In the genomic region with DNA sequence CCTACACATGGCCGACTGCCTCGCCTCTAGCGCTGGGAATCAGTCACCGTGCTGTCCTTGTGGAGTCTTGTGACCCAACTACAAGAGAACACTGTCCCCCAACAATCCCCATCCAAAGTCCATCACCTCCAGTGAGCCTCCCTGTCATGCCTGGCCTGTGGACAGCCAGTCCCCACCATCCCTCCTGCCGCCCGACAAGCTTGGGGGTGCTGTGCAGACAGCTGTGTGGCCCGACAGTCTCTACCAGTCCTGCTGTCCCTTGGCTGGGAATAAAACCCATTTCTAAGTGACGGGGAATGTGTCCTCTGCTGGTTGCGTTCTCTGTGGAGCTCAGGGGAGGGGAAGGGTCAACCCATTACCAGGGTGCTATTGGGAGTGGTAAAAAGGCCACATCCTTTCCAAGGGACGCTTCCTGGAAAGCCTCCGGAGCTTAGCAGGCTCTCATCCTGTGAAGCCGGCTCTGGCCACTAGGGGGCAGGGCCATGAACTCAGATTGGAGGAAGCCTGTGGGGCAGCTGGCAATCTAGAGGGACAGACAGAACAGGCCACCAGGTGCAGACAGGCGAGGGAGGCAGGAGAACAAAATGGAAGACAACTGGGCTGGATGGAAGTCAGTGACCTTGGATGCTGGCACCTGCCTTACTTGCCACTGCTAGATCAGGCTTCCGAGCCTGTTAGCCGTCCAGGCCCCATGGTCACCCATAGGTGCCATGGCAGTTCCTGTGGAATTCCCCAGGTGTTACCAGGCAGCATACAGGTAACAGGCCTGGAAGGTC, we compare ENCODE assay signal across 8 cellular contexts. TPM values are rescaled to one million over a fixed set of nuclear protein-coding genes. Genes with fewer than 3 reads are reported as not detected.
DNase-seq lines count a peak whose midpoint lies in the region; ATAC-seq and TF ChIP-seq lines count a peak whose summit lies in the region.

No MANE protein-coding gene starts in this region.

- no peak overlapping the region for H2AFZ ChIP-seq in PC-9

- H4K20me1 ChIP-seq in PC-9 (ENCODE audit: insufficient read depth) = no peaks in the 10 kb centered on the region

- peaks cover 2% of the 10 kb centered on the region for H3K27me3 Mint-ChIP-seq in osteocyte (ENCODE audit: unreplicated experiment)

- H3K27me3 ChIP-seq in PC-9 (ENCODE audit: insufficient read depth, low read depth) (no peaks in the 10 kb centered on the region), upper lobe of right lung (no peaks in the 10 kb centered on the region)

- H3K4me3 ChIP-seq in PC-9 = no peak overlapping the region
- no peak overlapping the region for H3K4me3 ChIP-seq in upper lobe of right lung

- H3K27ac Mint-ChIP-seq in osteocyte (ENCODE audit: unreplicated experiment) = no peak overlapping the region

- CTCF ChIA-PET in PC-9 (lab: Charles Lee) = interaction anchor here (0.6 to 1.4 kb wide), 4 partner anchors 9 to 1825 kb away, joined by 3 to 5 read pairs (median 3); no protein-coding TSS in a partner anchor

- no peaks in the 10 kb centered on the region for H3K9me3 Mint-ChIP-seq in osteocyte (ENCODE audit: unreplicated experiment)

- H3K36me3 Mint-ChIP-seq in osteocyte (ENCODE audit: unreplicated experiment) = no peaks in the 10 kb centered on the region

- no peak overlapping the region for H3K4me2 ChIP-seq in PC-9

- H3K4me1 ChIP-seq in PC-9 (replicated peaks; ENCODE audit: insufficient read depth) (no peaks in the 10 kb centered on the region), upper lobe of right lung (no peaks in the 10 kb centered on the region)

- ATAC-seq in GM18511 (IDR thresholded peaks at IDR 0.05; ENCODE audit: unreplicated experiment) = peak; percentile 81
- ATAC-seq in HG03095 (IDR thresholded peaks at IDR 0.05; ENCODE audit: unreplicated experiment) = peak; percentile 75
- peak; percentile 74 for ATAC-seq in upper lobe of right lung

- no peaks in the 10 kb centered on the region for H3K79me2 ChIP-seq in PC-9 (ENCODE audit: low read depth)

- no peaks in the 10 kb centered on the region for H3F3A ChIP-seq in PC-9 (ENCODE audit: insufficient read depth, low read depth)

- POLR2A ChIA-PET in PC-9 (lab: Charles Lee; ENCODE audit: unreplicated experiment) = no interaction called here

- H3K36me3 ChIP-seq in PC-9 (ENCODE audit: low read depth) (no peaks in the 10 kb centered on the region), upper lobe of right lung (no peaks in the 10 kb centered on the region)

- BruUV-seq in PC-9 (replicated peaks; lab: Mats Ljungman, UMichigan) = no TSS peak

- no peaks in the 10 kb centered on the region for H3K9me2 ChIP-seq in PC-9 (ENCODE audit: insufficient read depth)

- H3K4me1 Mint-ChIP-seq in osteocyte (ENCODE audit: unreplicated experiment) = peaks cover 5% of the 10 kb centered on the region

- H3K9me3 ChIP-seq in PC-9 (ENCODE audit: insufficient read depth, low read depth) = no peaks in the 10 kb centered on the region
- H3K9me3 ChIP-seq in upper lobe of right lung = no peaks in the 10 kb centered on the region

- DNase-seq in AG08396 (ENCODE audit: low spot score) (peak; percentile 70), PC-9 (peak in 1 of 2 experiments; percentile 58), fibroblast of the conjunctiva (ENCODE audit: low read depth) (peak; percentile 16), osteocyte (ENCODE audit: extremely low spot score, unreplicated experiment) (no peak), upper lobe of right lung (peak; percentile 88)
- peak; percentile 87 for DNase-seq in activated T-cell treated with anti-CD3 and anti-CD28 coated beads, Interleukin-2, amount 50 U/mL, for 48 hours

- H3K27ac ChIP-seq in PC-9 = no peak overlapping the region
- no peak overlapping the region for H3K27ac ChIP-seq in upper lobe of right lung

- TF ChIP-seq CTCF in PC-9 (conservative IDR thresholded peaks at IDR 0.05) (peak; percentile 95), osteocyte (IDR thresholded peaks at IDR 0.05) (peak; percentile 77), upper lobe of right lung (IDR thresholded peaks at IDR 0.05) (peak; percentile 81)

- H3K4me3 Mint-ChIP-seq in osteocyte (ENCODE audit: unreplicated experiment) = no peak overlapping the region

- intact Hi-C loops in PC-9 (cut with micrococcal nuclease; ENCODE audit: unreplicated experiment) = no loop called here
- intact Hi-C loops in upper lobe of right lung (cut with DNase I) = no loop called here

RNA-seq across cellular contexts. Expression of gene BLTP3B, which starts 12.0 kb away (rescaled TPM):
- 15.2 and 19.8 TPM in 2 replicates for total RNA-seq in PC-9 (2021)
- total RNA-seq in osteocyte = 13.1 and 16.2 TPM in 2 replicates
- 22.0 TPM for total RNA-seq in upper lobe of right lung

RNA-seq across cellular contexts. Expression of gene ACTR6, which starts 46.0 kb away (rescaled TPM):
- 22.4 and 26.9 TPM in 2 replicates for total RNA-seq in PC-9 (2021)
- 20.2 and 26.1 TPM in 2 replicates for total RNA-seq in osteocyte
- total RNA-seq in upper lobe of right lung = 25.2 TPM
